Comparison of ENCODE assay signal across 9 cellular contexts in the genomic region with DNA sequence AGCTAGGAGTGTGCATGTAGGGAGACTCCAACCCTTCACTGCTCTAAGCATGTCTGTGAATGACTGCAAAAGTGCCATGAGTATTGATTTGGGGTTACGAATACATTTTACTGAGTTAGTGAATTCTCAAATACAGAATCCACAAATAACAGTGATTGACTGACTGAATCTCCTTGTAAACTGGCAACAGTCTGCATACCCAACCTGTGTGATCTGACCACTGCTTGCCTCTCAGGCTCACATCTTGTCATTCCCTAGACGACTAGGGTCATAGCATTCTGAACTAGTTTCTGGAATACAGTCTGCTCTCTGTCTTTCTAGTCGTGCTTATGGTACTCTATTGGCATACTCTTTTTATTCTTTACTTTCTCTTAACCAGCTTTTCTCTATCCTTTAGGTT.
"Had no signal": no experiment of that assay in that cellular context is flagged by ENCODE, and none has a peak within 500 bp of the region (broad histone marks: within the 10 kb centered on the region; RNA-seq: fewer than 3 reads in every experiment).

No MANE protein-coding gene starts in this region.

- H3K27ac Mint-ChIP-seq: GM23338 had no signal

- H3K27ac ChIP-seq: KMS-11 had no signal

- H2AFZ ChIP-seq: GM23338 had no signal

- H3K4me3 Mint-ChIP-seq: GM23338 had no signal

- H3K9ac ChIP-seq: KMS-11 had no signal

- DNase-seq: H7, IMR-90, KBM-7 had no signal

- ATAC-seq: GM23338, HCT116 had no signal

- H3K4me2 ChIP-seq: GM23338, KMS-11 had no signal

- H3K9me3 Mint-ChIP-seq: GM23338 had no signal

- H3K9me3 ChIP-seq: HAP-1 had no signal

- FAIRE-seq: H1, HTR-8/SVneo had no signal

- H3K4me3 ChIP-seq: GM23338, HAP-1 had no signal
